24 cellular contexts compared by ENCODE assay signal in genomic region chr1:199789141-199789540, GRCh38.
"Had no signal": no experiment of that assay in that cellular context is flagged by ENCODE, and none has a peak within 500 bp of the region (broad histone marks: within the 10 kb centered on the region; RNA-seq: fewer than 3 reads in every experiment).

No MANE protein-coding gene starts in this region.

- DNase-seq: hypothalamus; immature natural killer cell; kidney; left colon; left lung; lower lobe of right lung; mammary epithelial cell; mesenchymal stem cell; naive thymus-derived CD8-positive, alpha-beta T cell; nucleus accumbens; pancreas; posterior cingulate gyrus; retina; right cardiac atrium; spleen; stimulated activated CD4-positive, alpha-beta T cell treated with anti-CD3 and anti-CD28 coated beads, Interleukin-4, amount 100 ng/mL, for 24 hours; stimulated activated naive CD4-positive, alpha-beta T cell; tibial artery; trophoblast cell; upper lobe of right lung had no signal

- H3K4me3 ChIP-seq: left lung, lower lobe of right lung, pancreas, prostate gland, skin epidermis, spleen, suprapubic skin, thoracic aorta, tibial artery, upper lobe of right lung had no signal

- H3K9me3 ChIP-seq: left lung, lower lobe of right lung, pancreas, prostate gland, spleen, suprapubic skin, thoracic aorta, tibial artery, upper lobe of right lung had no signal

- H3K4me1 ChIP-seq: left lung, lower lobe of right lung, prostate gland, spleen, suprapubic skin, tibial artery, upper lobe of right lung had no signal

- H3K36me3 ChIP-seq: left lung, lower lobe of right lung, pancreas, prostate gland, spleen, suprapubic skin, thoracic aorta, tibial artery, upper lobe of right lung had no signal

- H3K27me3 ChIP-seq: left lung, pancreas, spleen, suprapubic skin, tibial artery, upper lobe of right lung had no signal

- H3K27ac ChIP-seq: left lung, lower lobe of right lung, pancreas, prostate gland, skin epidermis, spleen, suprapubic skin, thoracic aorta, tibial artery, upper lobe of right lung had no signal
